ENCODE assay signal across 30 cellular contexts in genomic region chr4:20724915-20725314, GRCh38. TPM values are rescaled to one million over a fixed set of nuclear protein-coding genes. Genes with fewer than 3 reads are reported as not detected.
DNase-seq lines count a peak whose midpoint lies in the region; ATAC-seq and TF ChIP-seq lines count a peak whose summit lies in the region.
"Had no signal": no experiment of that assay in that cellular context is flagged by ENCODE, and none has a peak within 500 bp of the region (broad histone marks: within the 10 kb centered on the region; RNA-seq: fewer than 3 reads in every experiment).

No MANE protein-coding gene starts in this region.

- no peak for DNase-seq in NAMALWA (ENCODE audit: low spot score)
- no peak for DNase-seq in stimulated activated CD4-positive, alpha-beta T cell treated with anti-CD3 and anti-CD28 coated beads, Interleukin-2, amount 100 ng/mL, for 48 hours
- no peak for DNase-seq in effector memory CD8-positive, alpha-beta T cell
- DNase-seq in thyroid gland: no peak
- DNase-seq: ACHN; activated CD4-positive, alpha-beta T cell treated with anti-CD3 and anti-CD28 coated beads, Interleukin-2, amount 10 ng/mL, durations not matched to agents 24 days and 14 days; activated naive CD4-positive, alpha-beta T cell treated with anti-CD3 and anti-CD28 coated beads for 36 hours; activated T-cell treated with anti-CD3 and anti-CD28 coated beads, Interleukin-2, amount 50 U/mL, for 72 hours; adrenal gland; body of pancreas; cerebellar nuclear complex; hypothalamus; immature natural killer cell; left colon; mammary epithelial cell; NCI-H1105; NCI-H1930; NCI-H526; nephron progenitor cell; SJCRH30; small intestine; stimulated activated CD4-positive, alpha-beta T cell treated with anti-CD3 and anti-CD28 coated beads, Interleukin-1b, Interleukin-23, amount 100 ng/mL, for 48 hours had no signal

- H3K27ac ChIP-seq in thyroid gland: no peak overlapping the region
- H3K27ac ChIP-seq: adrenal gland, body of pancreas, gastroesophageal sphincter, parathyroid adenoma, SJCRH30 had no signal

- no peaks in the 10 kb centered on the region for H3K27me3 ChIP-seq in thyroid gland
- H3K27me3 ChIP-seq: adrenal gland, body of pancreas, gastroesophageal sphincter, SJCRH30 had no signal

- intact Hi-C loops in thyroid gland (cut with DNase I): no loop called here

- H3K36me3 ChIP-seq in thyroid gland: peaks cover 38 to 41% of the 10 kb centered on the region in 2 donors

- no peaks in the 10 kb centered on the region for H3K27me3 Mint-ChIP-seq in effector memory CD8-positive, alpha-beta T cell
- H3K27me3 Mint-ChIP-seq: activated CD4-positive, alpha-beta T cell treated with anti-CD3 and anti-CD28 coated beads, Interleukin-2, amount 10 ng/mL, durations not matched to agents 24 days and 14 days; type B pancreatic cell had no signal

- no peak overlapping the region for H3K4me3 ChIP-seq in thyroid gland (replicated peaks in 1 of 3)
- H3K4me3 ChIP-seq: adrenal gland, body of pancreas, gastroesophageal sphincter, GM23338, SJCRH30 had no signal

- WGBS in thyroid gland, 2 donors: 59 to 71% methylated on average over 6 of the region's 6 CpGs

- TF ChIP-seq CTCF in thyroid gland (IDR thresholded peaks at IDR 0.05): no peak

- no peak for TF ChIP-seq POLR2A in thyroid gland (IDR thresholded peaks at IDR 0.05)

- no peaks in the 10 kb centered on the region for H3K4me1 ChIP-seq in thyroid gland
- H3K4me1 ChIP-seq: adrenal gland, body of pancreas, gastroesophageal sphincter, parathyroid adenoma, SJCRH30 had no signal

- no peak overlapping the region for H3K4me3 Mint-ChIP-seq in effector memory CD8-positive, alpha-beta T cell
- H3K4me3 Mint-ChIP-seq: activated CD4-positive, alpha-beta T cell treated with anti-CD3 and anti-CD28 coated beads, Interleukin-2, amount 10 ng/mL, durations not matched to agents 24 days and 14 days; activated naive CD4-positive, alpha-beta T cell treated with anti-CD3 and anti-CD28 coated beads for 36 hours; activated T-cell treated with anti-CD3 and anti-CD28 coated beads, Interleukin-2, amount 50 U/mL, for 72 hours; GM23338; immature natural killer cell; nephron progenitor cell; type B pancreatic cell had no signal

- H3K9me3 ChIP-seq in thyroid gland: no peaks in the 10 kb centered on the region
- H3K9me3 ChIP-seq: adrenal gland, body of pancreas had no signal

- H3K27ac Mint-ChIP-seq in effector memory CD8-positive, alpha-beta T cell: no peak overlapping the region
- H3K27ac Mint-ChIP-seq: activated CD4-positive, alpha-beta T cell treated with anti-CD3 and anti-CD28 coated beads, Interleukin-2, amount 10 ng/mL, durations not matched to agents 24 days and 14 days; activated naive CD4-positive, alpha-beta T cell treated with anti-CD3 and anti-CD28 coated beads for 36 hours; activated T-cell treated with anti-CD3 and anti-CD28 coated beads, Interleukin-2, amount 50 U/mL, for 72 hours; GM23338; immature natural killer cell; nephron progenitor cell; type B pancreatic cell had no signal

- H3K4me1 Mint-ChIP-seq in effector memory CD8-positive, alpha-beta T cell (ENCODE audit: low read depth in 2 of 2): no peaks in the 10 kb centered on the region
- H3K4me1 Mint-ChIP-seq: activated CD4-positive, alpha-beta T cell treated with anti-CD3 and anti-CD28 coated beads, Interleukin-2, amount 10 ng/mL, durations not matched to agents 24 days and 14 days; immature natural killer cell; nephron progenitor cell had no signal

- ATAC-seq in GM18907 (IDR thresholded peaks at IDR 0.05; ENCODE audit: unreplicated experiment) (peak; percentile 100), GM21528 (IDR thresholded peaks at IDR 0.05; ENCODE audit: low FRiP score, unreplicated experiment) (peak; percentile 97), HG02943 (IDR thresholded peaks at IDR 0.05; ENCODE audit: low read depth, unreplicated experiment) (peak; percentile 99), HG03521 (IDR thresholded peaks at IDR 0.05; ENCODE audit: unreplicated experiment) (peak; percentile 80)
- ATAC-seq in effector memory CD8-positive, alpha-beta T cell (replicated peaks): no peak
- ATAC-seq: activated T-cell treated with anti-CD3 and anti-CD28 coated beads, Interleukin-2, amount 50 U/mL, for 72 hours; body of pancreas; gastroesophageal sphincter; GM23338; left colon had no signal

- peaks cover 0 to 2% of the 10 kb centered on the region in 2 donors for H3K9me3 Mint-ChIP-seq in effector memory CD8-positive, alpha-beta T cell

- H3K36me3 Mint-ChIP-seq in effector memory CD8-positive, alpha-beta T cell (ENCODE audit: insufficient read depth): peaks cover 19% of the 10 kb centered on the region

RNA-seq across cellular contexts. Expression of gene PACRGL, which starts 24.7 kb away (rescaled TPM):
- total RNA-seq in thyroid gland: 10 to 100 TPM; 31.1 to 63.2 (median 41.6) TPM
